In genomic region chr1:116176306-116176789, GRCh38 we compare ENCODE assay signal across 27 cellular contexts.
"Had no signal": no experiment of that assay in that cellular context is flagged by ENCODE, and none has a peak within 500 bp of the region (broad histone marks: within the 10 kb centered on the region; RNA-seq: fewer than 3 reads in every experiment).

No MANE protein-coding gene starts in this region.

- H3K27me3 ChIP-seq: dorsolateral prefrontal cortex, esophagus squamous epithelium, gastrocnemius medialis, heart left ventricle, heart right ventricle had no signal

- H3K4me1 ChIP-seq: esophagus squamous epithelium, foreskin keratinocyte, gastrocnemius medialis, gastroesophageal sphincter had no signal

- H3K4me3 ChIP-seq: coronary artery, dorsolateral prefrontal cortex, esophagus squamous epithelium, gastrocnemius medialis, gastroesophageal sphincter, heart left ventricle, heart right ventricle had no signal

- DNase-seq: cortex of kidney; dermis blood vessel endothelial cell; dorsolateral prefrontal cortex; effector CD4-positive, alpha-beta T cell; effector CD8-positive, alpha-beta T cell; effector memory CD4-positive, alpha-beta T cell; effector memory CD8-positive, alpha-beta T cell; endodermal cell; erythroblast; esophagus squamous epithelium; foreskin fibroblast; foreskin keratinocyte; foreskin melanocyte; gastrocnemius medialis; glutamatergic neuron; head of caudate nucleus; heart left ventricle; heart right ventricle had no signal

- H3K4me3 Mint-ChIP-seq: dendritic cell treated with granulocyte-macrophage colony-stimulating factor and Interleukin-4, amounts not matched to agents 40 ng/mL and 50 ng/mL, for 4 days; effector memory CD8-positive, alpha-beta T cell; endodermal cell had no signal

- FAIRE-seq: colon, endometrium, endothelial cell of umbilical vein, frontal cortex had no signal

- H3K27ac ChIP-seq: coronary artery, dorsolateral prefrontal cortex, epithelial cell of prostate, esophagus squamous epithelium, foreskin keratinocyte, gastrocnemius medialis, gastroesophageal sphincter, heart left ventricle, heart right ventricle had no signal

- H3K36me3 ChIP-seq: esophagus squamous epithelium, gastrocnemius medialis, gastroesophageal sphincter, heart left ventricle, heart right ventricle had no signal

- H3K9me3 ChIP-seq: esophagus squamous epithelium, gastrocnemius medialis, gastroesophageal sphincter, heart left ventricle, heart right ventricle had no signal

- H3K27ac Mint-ChIP-seq: dendritic cell treated with granulocyte-macrophage colony-stimulating factor and Interleukin-4, amounts not matched to agents 40 ng/mL and 50 ng/mL, for 4 days; effector memory CD8-positive, alpha-beta T cell; endodermal cell had no signal

- ATAC-seq: effector memory CD8-positive, alpha-beta T cell; esophagus mucosa; foreskin keratinocyte; gastrocnemius medialis; gastroesophageal sphincter; heart left ventricle; heart right ventricle had no signal

- H3K9me3 Mint-ChIP-seq: dendritic cell treated with granulocyte-macrophage colony-stimulating factor and Interleukin-4, amounts not matched to agents 40 ng/mL and 50 ng/mL, for 4 days; effector memory CD8-positive, alpha-beta T cell; endodermal cell had no signal
